13 cellular contexts compared by ENCODE assay signal in genomic region chr1:53250325-53250724, GRCh38. TPM values are rescaled to one million over a fixed set of nuclear protein-coding genes. Genes with fewer than 3 reads are reported as not detected.
DNase-seq lines count a peak whose midpoint lies in the region; ATAC-seq and TF ChIP-seq lines count a peak whose summit lies in the region.
"Had no signal": no experiment of that assay in that cellular context is flagged by ENCODE, and none has a peak within 500 bp of the region (broad histone marks: within the 10 kb centered on the region; RNA-seq: fewer than 3 reads in every experiment).

No MANE protein-coding gene starts in this region.

- no peaks in the 10 kb centered on the region for H3K9me3 Mint-ChIP-seq in stimulated activated effector memory CD8-positive, alpha-beta T cell treated with anti-CD3 and anti-CD28 coated beads, Interleukin-12 subunit alpha, Interleukin-12 subunit beta, amount 100 ng/mL, for 72 hours
- H3K9me3 Mint-ChIP-seq in chondrocyte (ENCODE audit: low read depth) = no peaks in the 10 kb centered on the region
- H3K9me3 Mint-ChIP-seq: CD8-positive, alpha-beta T cell had no signal

- no peaks in the 10 kb centered on the region for H3K27me3 Mint-ChIP-seq in T-helper 17 cell
- H3K27me3 Mint-ChIP-seq in chondrocyte (ENCODE audit: low read depth) = no peaks in the 10 kb centered on the region
- H3K27me3 Mint-ChIP-seq: B cell had no signal

- peaks cover 6% of the 10 kb centered on the region for H3K36me3 Mint-ChIP-seq in T-helper 17 cell (ENCODE audit: low read depth)
- peaks cover 95% of the 10 kb centered on the region for H3K36me3 Mint-ChIP-seq in stimulated activated effector memory CD8-positive, alpha-beta T cell treated with anti-CD3 and anti-CD28 coated beads, Interleukin-12 subunit alpha, Interleukin-12 subunit beta, amount 100 ng/mL, for 72 hours
- no peaks in the 10 kb centered on the region for H3K36me3 Mint-ChIP-seq in chondrocyte (ENCODE audit: low read depth)

- no peaks in the 10 kb centered on the region for H3K27me3 ChIP-seq in ectodermal cell (ENCODE audit: control insufficient read depth, insufficient read depth, low read length, poor library complexity, severe bottlenecking)
- H3K27me3 ChIP-seq: BLaER1 treated with 17β-estradiol and CSF1 and Interleukin-3, amounts not matched to agents 10 nM and 100 nM had no signal

- H3K4me1 Mint-ChIP-seq in T-helper 17 cell (peaks cover 2% of the 10 kb centered on the region), chondrocyte (ENCODE audit: low read depth) (peaks cover 3% of the 10 kb centered on the region)
- no peaks in the 10 kb centered on the region for H3K4me1 Mint-ChIP-seq in stimulated activated effector memory CD8-positive, alpha-beta T cell treated with anti-CD3 and anti-CD28 coated beads, Interleukin-12 subunit alpha, Interleukin-12 subunit beta, amount 100 ng/mL, for 72 hours

- POLR2A ChIA-PET in HEK293 (lab: Yijun Ruan, JAX) = no interaction called here

- H3K4me1 ChIP-seq in HEK293 (ENCODE audit: control insufficient read depth, insufficient read depth, low read length) = no peaks in the 10 kb centered on the region
- H3K4me1 ChIP-seq in ectodermal cell (ENCODE audit: control insufficient read depth, insufficient read depth, low read length) = no peaks in the 10 kb centered on the region
- H3K4me1 ChIP-seq: HAP-1 had no signal

- H3K36me3 ChIP-seq in HEK293 (ENCODE audit: control insufficient read depth in 2 of 2, insufficient read depth in 1 of 2, low read length in 2 of 2) = peaks cover 7 to 48% of the 10 kb centered on the region in 2 experiments; a peak in 2 of 3 replicates
- peaks cover 5% of the 10 kb centered on the region for H3K36me3 ChIP-seq in ectodermal cell (ENCODE audit: control insufficient read depth, insufficient read depth, low read length)

- CTCF ChIA-PET in HEK293 (lab: Yijun Ruan, JAX) = interaction anchor here (1.3 kb wide), 1 partner anchor 143 kb away, joined by 3 read pairs; no protein-coding TSS in a partner anchor

- no peak for TF ChIP-seq CTCF in HEK293 (tag by site-specific recombination; IDR thresholded peaks at IDR 0.05)
- TF ChIP-seq CTCF in chondrocyte (IDR thresholded peaks at IDR 0.05) = no peak
- no peak for TF ChIP-seq CTCF in foreskin fibroblast (IDR thresholded peaks at IDR 0.05; ENCODE audit: low read depth, low read length)

- no peak overlapping the region for H3K4me3 ChIP-seq in HEK293 (ENCODE audit: low read depth, low read length)
- no peak overlapping the region for H3K4me3 ChIP-seq in ectodermal cell (ENCODE audit: insufficient read depth, low read depth, low read length)
- H3K4me3 ChIP-seq in foreskin fibroblast (ENCODE audit: low read depth in 1 of 2, low read length in 2 of 2) = no peak overlapping the region
- H3K4me3 ChIP-seq: BLaER1 treated with 17β-estradiol and CSF1 and Interleukin-3, amounts not matched to agents 10 nM and 100 nM; GM12878; HAP-1 had no signal

- H3K9me3 ChIP-seq in HEK293 (ENCODE audit: control insufficient read depth, insufficient read depth, low read depth, low read length) (no peaks in the 10 kb centered on the region), T-helper 17 cell (ENCODE audit: control insufficient read depth, low read length, poor library complexity, severe bottlenecking) (no peaks in the 10 kb centered on the region), ectodermal cell (ENCODE audit: control insufficient read depth, low read length) (no peaks in the 10 kb centered on the region)
- H3K9me3 ChIP-seq: BLaER1 treated with 17β-estradiol and CSF1 and Interleukin-3, amounts not matched to agents 10 nM and 100 nM; HAP-1 had no signal

- ATAC-seq in T-helper 17 cell = no peak
- no peak for ATAC-seq in stimulated activated effector memory CD8-positive, alpha-beta T cell treated with anti-CD3 and anti-CD28 coated beads, Interleukin-12 subunit alpha, Interleukin-12 subunit beta, amount 100 ng/mL, for 72 hours
- ATAC-seq: CD8-positive, alpha-beta T cell; GM12878 had no signal

- peak overlapping the region; percentile 62 for H3K27ac Mint-ChIP-seq in T-helper 17 cell
- peak overlapping the region; percentile 29 for H3K27ac Mint-ChIP-seq in stimulated activated effector memory CD8-positive, alpha-beta T cell treated with anti-CD3 and anti-CD28 coated beads, Interleukin-12 subunit alpha, Interleukin-12 subunit beta, amount 100 ng/mL, for 72 hours
- no peak overlapping the region for H3K27ac Mint-ChIP-seq in chondrocyte (ENCODE audit: unreplicated experiment)
- H3K27ac Mint-ChIP-seq: B cell; CD8-positive, alpha-beta T cell had no signal

- 95% methylated on average over 4 of the region's 4 CpGs for WGBS in ectodermal cell, 2 experiments

- H3K27ac ChIP-seq in HEK293 (ENCODE audit: extremely low read depth, low read depth, low read length) = no peak overlapping the region
- peak overlapping the region; percentile 19 for H3K27ac ChIP-seq in ectodermal cell (ENCODE audit: insufficient read depth, low read depth, low read length, poor library complexity, severe bottlenecking)
- H3K27ac ChIP-seq: BLaER1 treated with 17β-estradiol and CSF1 and Interleukin-3, amounts not matched to agents 10 nM and 100 nM had no signal

- no peak for DNase-seq in T-helper 17 cell
- DNase-seq in stimulated activated effector memory CD8-positive, alpha-beta T cell treated with anti-CD3 and anti-CD28 coated beads, Interleukin-12 subunit alpha, Interleukin-12 subunit beta, amount 100 ng/mL, for 72 hours (ENCODE audit: low spot score in 2 of 2) = no peak
- DNase-seq in chondrocyte (ENCODE audit: low spot score) = no peak
- no peak for DNase-seq in foreskin fibroblast
- DNase-seq: Calu3; CD8-positive, alpha-beta T cell; DMS79 treated with DMSO at 0.1 percent for 48 hours had no signal

- H3K4me3 Mint-ChIP-seq in T-helper 17 cell (no peak overlapping the region), chondrocyte (ENCODE audit: unreplicated experiment) (no peak overlapping the region)
- no peak overlapping the region for H3K4me3 Mint-ChIP-seq in stimulated activated effector memory CD8-positive, alpha-beta T cell treated with anti-CD3 and anti-CD28 coated beads, Interleukin-12 subunit alpha, Interleukin-12 subunit beta, amount 100 ng/mL, for 72 hours
- H3K4me3 Mint-ChIP-seq: B cell; CD8-positive, alpha-beta T cell had no signal

TF ChIP-seq in HEK293, 187 proteins besides CTCF, POLR2A, EP300 and RAD21:
- TF ChIP-seq ZNF571 (tag by site-specific recombination; IDR thresholded peaks at IDR 0.05) (peak; percentile 48; the same call in 1 of the 2 replicates), ZEB2 (tag by site-specific recombination; IDR thresholded peaks at IDR 0.05) (no peak), ZNF239 (tag by site-specific recombination; IDR thresholded peaks at IDR 0.05) (no peak), ZNF366 (tag by site-specific recombination; conservative IDR thresholded peaks at IDR 0.05) (peak; percentile 97), ZNF580 (tag by site-specific recombination; IDR thresholded peaks at IDR 0.05) (no peak)
TF ChIP-seq in HEK293: peak in this region for 2.

RNA-seq across cellular contexts. Expression of gene MAGOH, which starts 12.0 kb away (rescaled TPM):
- 10 to 100 TPM; 49.3 to 57.6 TPM for total RNA-seq in T-helper 17 cell
- 95.7 TPM for polyA plus RNA-seq in ectodermal cell (2013, experiment 1 of 4)
- polyA plus RNA-seq in ectodermal cell (2013, experiment 2 of 4) = 95.6 TPM
- 87.1 TPM for polyA plus RNA-seq in ectodermal cell (2013, experiment 3 of 4)
- polyA plus RNA-seq in ectodermal cell (2013, experiment 4 of 4) = 92.9 TPM
- total RNA-seq in chondrocyte = 27.2 to 32.6 TPM (median 29.0 TPM) in 3 replicates

RNA-seq across cellular contexts. Expression of gene CZIB, which starts 29.9 kb away (rescaled TPM):
- total RNA-seq in T-helper 17 cell (10 to 100 TPM; 28.7 to 38.6 TPM), chondrocyte (39.7 to 49.3 TPM (median 41.6 TPM) in 3 replicates)
- 77.9 TPM for polyA plus RNA-seq in ectodermal cell (2013, experiment 1 of 4)
- polyA plus RNA-seq in ectodermal cell (2013, experiment 2 of 4) = 76.2 TPM
- polyA plus RNA-seq in ectodermal cell (2013, experiment 3 of 4) = 69.9 TPM
- polyA plus RNA-seq in ectodermal cell (2013, experiment 4 of 4) = 79.9 TPM

RNA-seq across cellular contexts. Expression of gene CPT2, which starts 53.7 kb away (rescaled TPM):
- total RNA-seq in T-helper 17 cell = 1 to 10 TPM; 9.2 to 9.5 TPM
- 24.7 TPM for polyA plus RNA-seq in ectodermal cell (2013, experiment 1 of 4)
- polyA plus RNA-seq in ectodermal cell (2013, experiment 2 of 4) = 25.4 TPM
- polyA plus RNA-seq in ectodermal cell (2013, experiment 3 of 4) = 23.2 TPM
- 23.2 TPM for polyA plus RNA-seq in ectodermal cell (2013, experiment 4 of 4)
- total RNA-seq in chondrocyte = 11.0 to 12.6 TPM (median 12.3 TPM) in 3 replicates
